11 cellular contexts compared by ENCODE assay signal in genomic region chr15:99248000-99248727, GRCh38. TPM values are rescaled to one million over a fixed set of nuclear protein-coding genes. Genes with fewer than 3 reads are reported as not detected.
DNase-seq lines count a peak whose midpoint lies in the region; ATAC-seq and TF ChIP-seq lines count a peak whose summit lies in the region.
"Had no signal": no experiment of that assay in that cellular context is flagged by ENCODE, and none has a peak within 500 bp of the region (broad histone marks: within the 10 kb centered on the region; RNA-seq: fewer than 3 reads in every experiment).

No MANE protein-coding gene starts in this region.

- H3K27ac Mint-ChIP-seq in H9: no peak overlapping the region
- no peak overlapping the region for H3K27ac Mint-ChIP-seq in activated CD4-positive, alpha-beta memory T cell treated with anti-CD3 and anti-CD28 coated beads for 36 hours

- H3K4me1 ChIP-seq in H9 (ENCODE audit: insufficient read depth, low read length) (no peaks in the 10 kb centered on the region; the same call in 1 of the 2 replicates), iPS-18a (ENCODE audit: control insufficient read depth, low read depth, low read length) (no peaks in the 10 kb centered on the region), stomach (peaks cover 20 to 56% (median 33%) of the 10 kb centered on the region in 4 donors)

- no peaks in the 10 kb centered on the region for H3K27me3 ChIP-seq in H9 (ENCODE audit: insufficient read depth, low read length)
- H3K27me3 ChIP-seq in SU-DHL-6 (ENCODE audit: low read length): no peaks in the 10 kb centered on the region
- H3K27me3 ChIP-seq in iPS-18a (ENCODE audit: control insufficient read depth, insufficient read depth, low read length): peaks cover 10% of the 10 kb centered on the region
- no peaks in the 10 kb centered on the region for H3K27me3 ChIP-seq in stomach

- H4K91ac ChIP-seq in H9 (ENCODE audit: insufficient read length, low read depth, low read length): no peak overlapping the region

- intact Hi-C loops in stomach (cut with DNase I; ENCODE audit: low total_unique reads): no loop called here
- intact Hi-C loops in activated CD4-positive, alpha-beta memory T cell treated with anti-CD3 and anti-CD28 coated beads for 36 hours (cut with micrococcal nuclease): no loop called here

- H2BK5ac ChIP-seq in H9 (ENCODE audit: insufficient read length, low read length): no peak overlapping the region

- POLR2A ChIA-PET in activated CD4-positive, alpha-beta memory T cell treated with anti-CD3 and anti-CD28 coated beads for 36 hours (lab: Charles Lee): no interaction called here

- H2BK15ac ChIP-seq in H9 (ENCODE audit: low read depth, low read length): no peak overlapping the region

- H3K18ac ChIP-seq in H9 (ENCODE audit: insufficient read length, low read depth, low read length): no peak overlapping the region

- CTCF ChIA-PET in activated CD4-positive, alpha-beta memory T cell treated with anti-CD3 and anti-CD28 coated beads for 36 hours (lab: Charles Lee): no interaction called here

- no peak overlapping the region for H2AK5ac ChIP-seq in H9 (ENCODE audit: insufficient read length, low read length)

- no peak for TF ChIP-seq EP300 in stomach (IDR thresholded peaks at IDR 0.05)

- no peak overlapping the region for H2AFZ ChIP-seq in H9 (ENCODE audit: low read length)
- peak overlapping the region; percentile 46 for H2AFZ ChIP-seq in SU-DHL-6 (ENCODE audit: low read depth, low read length, severe bottlenecking)

- no peak overlapping the region for H3K27ac ChIP-seq in H9 (ENCODE audit: insufficient read length, low read depth, low read length)
- peak overlapping the region; percentile 34 for H3K27ac ChIP-seq in SU-DHL-6 (ENCODE audit: low read depth, low read length)
- H3K27ac ChIP-seq in iPS-18a (ENCODE audit: low read length): no peak overlapping the region
- peak overlapping the region in 1 of 5 donors; percentile 96 for H3K27ac ChIP-seq in stomach

- DNase-seq in H9 (no peak), stomach (no peak), SW480 (ENCODE audit: low spot score) (no peak), D341Med (ENCODE audit: low spot score) (no peak)
- DNase-seq in activated CD4-positive, alpha-beta memory T cell treated with anti-CD3 and anti-CD28 coated beads for 36 hours: no peak
- DNase-seq: hippocampal formation, MM.1S had no signal

- H3K4me3 Mint-ChIP-seq in H9: no peak overlapping the region
- H3K4me3 Mint-ChIP-seq in activated CD4-positive, alpha-beta memory T cell treated with anti-CD3 and anti-CD28 coated beads for 36 hours: no peak overlapping the region

- no peaks in the 10 kb centered on the region for H3K36me3 Mint-ChIP-seq in H9 (ENCODE audit: insufficient read depth in 1 of 3, low read depth in 3 of 3)
- H3K36me3 Mint-ChIP-seq in activated CD4-positive, alpha-beta memory T cell treated with anti-CD3 and anti-CD28 coated beads for 36 hours: peaks cover 2% of the 10 kb centered on the region

- H3T11ph ChIP-seq in H9 (ENCODE audit: low read length): no peak overlapping the region

- WGBS in H9 (ENCODE audit: extremely low coverage, insufficient read length, low lambda C conversion rate): no CpG with 5 or more reads among the region's 7 CpGs
- WGBS in stomach, 5 donors: 57 to 71% (median 62%) methylated on average over 7 of the region's 7 CpGs

- H2BK12ac ChIP-seq in H9 (ENCODE audit: insufficient read length, low read depth, low read length): no peak overlapping the region

- no peak overlapping the region for H2BK120ac ChIP-seq in H9 (ENCODE audit: low read depth, low read length, poor library complexity, severe bottlenecking)

- no peaks in the 10 kb centered on the region for H3K79me1 ChIP-seq in H9 (ENCODE audit: insufficient read depth, low read depth, low read length, poor library complexity, severe bottlenecking)

- no peaks in the 10 kb centered on the region for H3K9me2 ChIP-seq in SU-DHL-6 (replicated peaks; ENCODE audit: insufficient read depth, low read length)

- peaks cover 10% of the 10 kb centered on the region in 2 experiments; a peak in 2 of 4 replicates for H3K4me1 Mint-ChIP-seq in H9
- H3K4me1 Mint-ChIP-seq in activated CD4-positive, alpha-beta memory T cell treated with anti-CD3 and anti-CD28 coated beads for 36 hours (ENCODE audit: low read depth): peaks cover 18% of the 10 kb centered on the region

- no peak overlapping the region for H3K9ac ChIP-seq in H9 (ENCODE audit: extremely low read depth, insufficient read length, low read length)
- peak overlapping the region; percentile 90 for H3K9ac ChIP-seq in SU-DHL-6 (ENCODE audit: low read length)
- H3K9ac ChIP-seq in iPS-18a (ENCODE audit: low read length): no peak overlapping the region

- no peak overlapping the region for H2BK20ac ChIP-seq in H9 (ENCODE audit: low read depth, low read length, poor library complexity, severe bottlenecking)

- no peak overlapping the region for H3K4ac ChIP-seq in H9 (ENCODE audit: low read depth, low read length)

- no peaks in the 10 kb centered on the region for H3K9me3 ChIP-seq in H9 (ENCODE audit: control insufficient read depth, low read depth, low read length)
- no peaks in the 10 kb centered on the region for H3K9me3 ChIP-seq in SU-DHL-6 (ENCODE audit: insufficient read depth, low read length)
- no peaks in the 10 kb centered on the region for H3K9me3 ChIP-seq in iPS-18a (ENCODE audit: control insufficient read depth, low read depth, low read length)
- H3K9me3 ChIP-seq in stomach: no peaks in the 10 kb centered on the region
- H3K9me3 ChIP-seq: prostate gland had no signal

- no peak for TF ChIP-seq POLR2A in stomach (IDR thresholded peaks at IDR 0.05)

- TF ChIP-seq CTCF in H9 (conservative IDR thresholded peaks at IDR 0.05) (no peak), SU-DHL-6 (IDR thresholded peaks at IDR 0.05; ENCODE audit: insufficient read depth, low read length, poor library complexity, severe bottlenecking) (no peak), stomach (IDR thresholded peaks at IDR 0.05) (no peak)

- H3K4me3 ChIP-seq in SU-DHL-6 (ENCODE audit: insufficient read depth, low read length, poor library complexity, severe bottlenecking): peak overlapping the region; percentile 8
- H3K4me3 ChIP-seq in iPS-18a (ENCODE audit: low read length): peak overlapping the region; percentile 95
- peak overlapping the region; percentile 67 to 85 (median 80) for H3K4me3 ChIP-seq in stomach

- no peaks in the 10 kb centered on the region for H3K9me3 Mint-ChIP-seq in H9
- H3K9me3 Mint-ChIP-seq in activated CD4-positive, alpha-beta memory T cell treated with anti-CD3 and anti-CD28 coated beads for 36 hours: no peaks in the 10 kb centered on the region

- no peaks in the 10 kb centered on the region; the same call in 1 of the 2 replicates for H3K79me2 ChIP-seq in H9 (ENCODE audit: insufficient read depth, low read length)
- peaks cover 11% of the 10 kb centered on the region; the same call in 1 of the 2 replicates for H3K79me2 ChIP-seq in SU-DHL-6 (ENCODE audit: insufficient read depth, low read length)

- H4K5ac ChIP-seq in H9 (ENCODE audit: insufficient read length, low read depth, low read length): no peak overlapping the region

- H4K20me1 ChIP-seq in H9 (ENCODE audit: control insufficient read depth, insufficient read depth, insufficient read length): no peaks in the 10 kb centered on the region
- H4K20me1 ChIP-seq in SU-DHL-6 (ENCODE audit: low read depth, low read length): no peaks in the 10 kb centered on the region

- no peak overlapping the region for H3K56ac ChIP-seq in H9 (ENCODE audit: insufficient read length, low read depth, low read length)

- H3F3A ChIP-seq in SU-DHL-6 (ENCODE audit: insufficient read depth): peaks cover 32% of the 10 kb centered on the region

- no peaks in the 10 kb centered on the region for H3K27me3 Mint-ChIP-seq in H9 (ENCODE audit: low read depth)
- no peaks in the 10 kb centered on the region for H3K27me3 Mint-ChIP-seq in activated CD4-positive, alpha-beta memory T cell treated with anti-CD3 and anti-CD28 coated beads for 36 hours

- ATAC-seq in HG02884 (IDR thresholded peaks at IDR 0.05; ENCODE audit: unreplicated experiment): no peak

- H4K8ac ChIP-seq in H9 (replicated peaks; ENCODE audit: insufficient read length, low read depth, low read length): no peak overlapping the region

- H3K23me2 ChIP-seq in H9 (ENCODE audit: insufficient read length, low read depth, low read length, poor library complexity, severe bottlenecking): peaks cover 3% of the 10 kb centered on the region

- H3K23ac ChIP-seq in H9 (ENCODE audit: insufficient read length, low read depth, low read length): no peak overlapping the region

- H3K4me2 ChIP-seq in H9 (ENCODE audit: insufficient read depth, insufficient read length, low read length) (peak overlapping the region; percentile 99), SU-DHL-6 (ENCODE audit: low read depth, low read length, poor library complexity, severe bottlenecking) (peak overlapping the region; percentile 53)

- no peak overlapping the region for H3K14ac ChIP-seq in H9 (ENCODE audit: insufficient read depth, low read length)

- H3K36me3 ChIP-seq in SU-DHL-6 (ENCODE audit: low read length) (no peaks in the 10 kb centered on the region), iPS-18a (ENCODE audit: control insufficient read depth, low read depth, low read length) (no peaks in the 10 kb centered on the region), stomach (peaks cover 0 to 6% (median 3%) of the 10 kb centered on the region in 4 donors)
- H3K36me3 ChIP-seq: prostate gland had no signal

RNA-seq across cellular contexts. Expression of gene TTC23, which starts 1.2 kb away (rescaled TPM):
- total RNA-seq in H9 (2021): 12.2 and 14.3 TPM in 2 replicates
- 10 to 100 TPM in 4 of 5 donors, 1 to 10 TPM in 1; 3.8 to 75.3 (median 25.0) TPM for total RNA-seq in stomach
- 10 to 100 TPM in 1 of 3 donors, 1 to 10 TPM in 2; 6.9 to 13.3 (median 7.7) TPM for polyA plus RNA-seq in stomach
- total RNA-seq in activated CD4-positive, alpha-beta memory T cell treated with anti-CD3 and anti-CD28 coated beads for 36 hours: 1 to 10 TPM; 2.8 to 4.1 TPM

RNA-seq across cellular contexts. Expression of gene LRRC28, which starts 3.1 kb away (rescaled TPM):
- total RNA-seq in H9 (2021): 15.0 and 17.6 TPM in 2 replicates
- total RNA-seq in stomach: 10 to 100 TPM; 21.4 to 82.6 (median 28.0) TPM
- 10 to 100 TPM in 2 of 3 donors, 1 to 10 TPM in 1; 9.6 to 32.5 (median 13.6) TPM for polyA plus RNA-seq in stomach
- 10 to 100 TPM; 21.5 to 22.6 TPM for total RNA-seq in activated CD4-positive, alpha-beta memory T cell treated with anti-CD3 and anti-CD28 coated beads for 36 hours

Comparison
In these comparisons a context has a peak if more than half of its experiments do, and no peak if none do; other contexts are left out.
1. H3K4me3 ChIP-seq: peak in every context shown above with its lines; median percentile 95 in iPS-18a; 80 in stomach; 8 in SU-DHL-6.